ENCODE assay signal across 1 cellular context in genomic region chr10:49324711-49325110, GRCh38.
TF ChIP-seq lines count a peak whose summit lies in the region.

No MANE protein-coding gene starts in this region.

TF ChIP-seq in H1, 55 proteins besides CTCF, POLR2A, EP300 and RAD21:
- TF ChIP-seq FOSL1 (IDR thresholded peaks at IDR 0.05; ENCODE audit: insufficient read depth, low read depth, low read length) (no peak), BCL11A (IDR thresholded peaks at IDR 0.05; ENCODE audit: low read depth in 2 of 2, low read length in 2 of 2) (no peak), ATF2 (IDR thresholded peaks at IDR 0.05; ENCODE audit: low read length) (no peak), SP4 (IDR thresholded peaks at IDR 0.05; ENCODE audit: low read length) (no peak), RNF2 (IDR thresholded peaks at IDR 0.05; ENCODE audit: borderline replicate concordance, low read depth, low read length, missing control alignments, poor library complexity, severe bottlenecking) (no peak), SIX5 (IDR thresholded peaks at IDR 0.05; ENCODE audit: low read depth, low read length) (no peak), PHF8 (conservative IDR thresholded peaks at IDR 0.05; ENCODE audit: low read depth, low read length) (no peak), ZNF274 (IDR thresholded peaks at IDR 0.05; ENCODE audit: borderline replicate concordance, extremely low read depth, low read length) (no peak), BACH1 (IDR thresholded peaks at IDR 0.05; ENCODE audit: low read length) (no peak), POU5F1 (IDR thresholded peaks at IDR 0.05; ENCODE audit: low read depth, low read length) (no peak), POLR2AphosphoS5 (IDR thresholded peaks at IDR 0.05; ENCODE audit: low read depth, low read length) (no peak), GTF2F1 (IDR thresholded peaks at IDR 0.05; ENCODE audit: borderline replicate concordance, low read depth, low read length) (no peak), CEBPB (IDR thresholded peaks at IDR 0.05; ENCODE audit: low read depth, low read length) (no peak), KDM1A (IDR thresholded peaks at IDR 0.05; ENCODE audit: borderline replicate concordance, low read length) (no peak), CREB1 (IDR thresholded peaks at IDR 0.05) (no peak), MAX (IDR thresholded peaks at IDR 0.05) (no peak), RXRA (IDR thresholded peaks at IDR 0.05; ENCODE audit: insufficient read depth, low read depth, low read length) (no peak)
TF ChIP-seq in H1: peak in this region for 0.
